28 cellular contexts compared by ENCODE assay signal in genomic region chr7:16732828-16733227, GRCh38.
"Had no signal": no experiment of that assay in that cellular context is flagged by ENCODE, and none has a peak within 500 bp of the region (broad histone marks: within the 10 kb centered on the region; RNA-seq: fewer than 3 reads in every experiment).

No MANE protein-coding gene starts in this region.

- H3K4me1 ChIP-seq: stomach, suprapubic skin, testis, tibial artery, tibial nerve, transverse colon, upper lobe of right lung, uterus, vagina had no signal

- H3K27me3 ChIP-seq: stomach, suprapubic skin, testis, thyroid gland, tibial artery, tibial nerve, transverse colon, upper lobe of left lung, upper lobe of right lung, uterus, vagina had no signal

- H3K36me3 ChIP-seq: stomach, suprapubic skin, thoracic aorta, thyroid gland, tibial artery, tibial nerve, transverse colon, upper lobe of left lung, upper lobe of right lung, uterus, vagina had no signal

- H3K4me3 Mint-ChIP-seq: stimulated activated memory B cell treated with anti-CD40 and anti-IgM and Interleukin-4, amounts not matched to agents 10 μg/mL and 1 μg/mL and 100 μg/mL, for 72 hours; stimulated activated naive B cell treated with anti-CD40 and anti-IgM and Interleukin-4, amounts not matched to agents 10 μg/mL and 1 μg/mL and 100 μg/mL, for 72 hours; stimulated activated naive CD8-positive, alpha-beta T cell treated with anti-CD3 and anti-CD28 coated beads, Interleukin-15, amount 100 ng/mL, for 72 hours; stimulated activated naive CD8-positive, alpha-beta T cell treated with anti-CD3 and anti-CD28 coated beads, Interleukin-15, Interleukin-2, amounts not matched to agents 100 ng/mL and 50 ng/mL, for 24 hours; type B pancreatic cell had no signal

- H3K27me3 Mint-ChIP-seq: stimulated activated memory B cell treated with anti-CD40 and anti-IgM and Interleukin-4, amounts not matched to agents 10 μg/mL and 1 μg/mL and 100 μg/mL, for 72 hours; stimulated activated naive B cell treated with anti-CD40 and anti-IgM and Interleukin-4, amounts not matched to agents 10 μg/mL and 1 μg/mL and 100 μg/mL, for 72 hours; stimulated activated naive CD8-positive, alpha-beta T cell treated with anti-CD3 and anti-CD28 coated beads, Interleukin-15, amount 100 ng/mL, for 72 hours; stimulated activated naive CD8-positive, alpha-beta T cell treated with anti-CD3 and anti-CD28 coated beads, Interleukin-15, Interleukin-2, amounts not matched to agents 100 ng/mL and 50 ng/mL, for 24 hours; type B pancreatic cell had no signal

- H3K4me1 Mint-ChIP-seq: stimulated activated naive CD8-positive, alpha-beta T cell treated with anti-CD3 and anti-CD28 coated beads, Interleukin-15, amount 100 ng/mL, for 72 hours had no signal

- DNase-seq: stimulated activated CD4-positive, alpha-beta T cell treated with anti-CD3 and anti-CD28 coated beads, Interleukin-2, amount 100 ng/mL, for 48 hours; stimulated activated CD4-positive, alpha-beta T cell treated with anti-CD3 and anti-CD28 coated beads, Interleukin-4, amount 100 ng/mL, for 1 hour; stimulated activated CD4-positive, alpha-beta T cell treated with anti-CD3 and anti-CD28 coated beads, Interleukin-4, amount 100 ng/mL, for 24 hours; stimulated activated CD4-positive, alpha-beta T cell treated with anti-CD3 and anti-CD28 coated beads, Interleukin-4, amount 100 ng/mL, for 4 hours; stimulated activated CD8-positive, alpha-beta memory T cell treated with anti-CD3 and anti-CD28 coated beads, Interleukin-4, amount 100 ng/mL, for 48 hours; stimulated activated naive B cell treated with anti-CD40 and anti-IgM and Interleukin-4, amounts not matched to agents 10 μg/mL and 1 μg/mL and 100 μg/mL, for 72 hours; stimulated activated naive CD4-positive, alpha-beta T cell; stimulated activated naive CD4-positive, alpha-beta T cell treated with Interleukin-2 at 50 U/mL for 16 hours; stimulated activated naive CD8-positive, alpha-beta T cell treated with anti-CD3 and anti-CD28 coated beads, Interleukin-15, amount 100 ng/mL, for 72 hours; stimulated activated naive CD8-positive, alpha-beta T cell treated with anti-CD3 and anti-CD28 coated beads, Interleukin-15, Interleukin-2, amounts not matched to agents 100 U/mL and 50 U/mL, for 24 hours; stomach; substantia nigra; testis; thyroid gland; tibial artery; transverse colon; trophoblast cell; upper lobe of left lung; upper lobe of right lung; uterus had no signal

- H3K27ac Mint-ChIP-seq: stimulated activated memory B cell treated with anti-CD40 and anti-IgM and Interleukin-4, amounts not matched to agents 10 μg/mL and 1 μg/mL and 100 μg/mL, for 72 hours; stimulated activated naive B cell treated with anti-CD40 and anti-IgM and Interleukin-4, amounts not matched to agents 10 μg/mL and 1 μg/mL and 100 μg/mL, for 72 hours; stimulated activated naive CD8-positive, alpha-beta T cell treated with anti-CD3 and anti-CD28 coated beads, Interleukin-15, amount 100 ng/mL, for 72 hours; stimulated activated naive CD8-positive, alpha-beta T cell treated with anti-CD3 and anti-CD28 coated beads, Interleukin-15, Interleukin-2, amounts not matched to agents 100 ng/mL and 50 ng/mL, for 24 hours; type B pancreatic cell had no signal

- H3K9me3 Mint-ChIP-seq: stimulated activated memory B cell treated with anti-CD40 and anti-IgM and Interleukin-4, amounts not matched to agents 10 μg/mL and 1 μg/mL and 100 μg/mL, for 72 hours; stimulated activated naive B cell treated with anti-CD40 and anti-IgM and Interleukin-4, amounts not matched to agents 10 μg/mL and 1 μg/mL and 100 μg/mL, for 72 hours; stimulated activated naive CD8-positive, alpha-beta T cell treated with anti-CD3 and anti-CD28 coated beads, Interleukin-15, amount 100 ng/mL, for 72 hours; stimulated activated naive CD8-positive, alpha-beta T cell treated with anti-CD3 and anti-CD28 coated beads, Interleukin-15, Interleukin-2, amounts not matched to agents 100 ng/mL and 50 ng/mL, for 24 hours; type B pancreatic cell had no signal

- H3K36me3 Mint-ChIP-seq: type B pancreatic cell had no signal

- H3K9me3 ChIP-seq: stomach, suprapubic skin, testis, thoracic aorta, thyroid gland, tibial artery, tibial nerve, transverse colon, upper lobe of left lung, upper lobe of right lung, uterus, vagina had no signal

- ATAC-seq: stimulated activated memory B cell treated with anti-CD40 and anti-IgM and Interleukin-4, amounts not matched to agents 10 μg/mL and 1 μg/mL and 100 μg/mL, for 72 hours; stimulated activated naive B cell treated with anti-CD40 and anti-IgM and Interleukin-4, amounts not matched to agents 10 μg/mL and 1 μg/mL and 100 μg/mL, for 72 hours; stimulated activated naive CD8-positive, alpha-beta T cell treated with anti-CD3 and anti-CD28 coated beads, Interleukin-15, amount 100 ng/mL, for 72 hours; stimulated activated naive CD8-positive, alpha-beta T cell treated with anti-CD3 and anti-CD28 coated beads, Interleukin-15, Interleukin-2, amounts not matched to agents 100 U/mL and 50 U/mL, for 24 hours; upper lobe of right lung had no signal

- H3K4me3 ChIP-seq: stomach, suprapubic skin, testis, thoracic aorta, thyroid gland, tibial artery, tibial nerve, transverse colon, upper lobe of left lung, upper lobe of right lung, uterus, vagina had no signal

- FAIRE-seq: urothelium cell line had no signal

- H3K27ac ChIP-seq: stomach, suprapubic skin, testis, thoracic aorta, thyroid gland, tibial artery, tibial nerve, transverse colon, upper lobe of left lung, upper lobe of right lung, uterus, vagina had no signal
